17 cellular contexts compared by ENCODE assay signal in the genomic region with DNA sequence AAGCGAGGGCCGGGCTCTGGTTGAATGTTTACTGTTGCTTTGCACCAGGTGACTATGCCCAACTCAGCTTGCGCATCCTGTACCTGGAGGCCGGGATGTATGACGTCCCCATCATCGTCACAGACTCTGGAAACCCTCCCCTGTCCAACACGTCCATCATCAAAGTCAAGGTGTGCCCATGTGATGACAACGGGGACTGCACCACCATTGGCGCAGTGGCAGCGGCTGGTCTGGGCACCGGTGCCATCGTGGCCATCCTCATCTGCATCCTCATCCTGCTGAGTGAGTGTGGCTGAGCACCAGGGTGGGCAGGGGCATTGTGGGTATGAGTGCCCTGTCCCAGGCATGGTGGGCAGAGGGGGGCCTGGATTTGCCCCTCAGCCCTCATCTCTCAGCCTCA.
DNase-seq lines count a peak whose midpoint lies in the region; ATAC-seq, FAIRE-seq and TF ChIP-seq lines count a peak whose summit lies in the region.
"Had no signal": no experiment of that assay in that cellular context is flagged by ENCODE, and none has a peak within 500 bp of the region (broad histone marks: within the 10 kb centered on the region; RNA-seq: fewer than 3 reads in every experiment).

No MANE protein-coding gene starts in this region.

- H3K4me1 Mint-ChIP-seq in activated naive CD8-positive, alpha-beta T cell treated with anti-CD3 and anti-CD28 coated beads, Interleukin-2, amount 10 ng/mL, durations not matched to agents 7 days and 5 days: no peaks in the 10 kb centered on the region
- H3K4me1 Mint-ChIP-seq in activated naive CD8-positive, alpha-beta T cell treated with anti-CD3 and anti-CD28 coated beads, Interleukin-2, amount 50 U/mL, for 24 hours: no peaks in the 10 kb centered on the region
- H3K4me1 Mint-ChIP-seq: CD4-positive, CD25-positive, alpha-beta regulatory T cell had no signal

- intact Hi-C loops in kidney (cut with DNase I): no loop called here

- no peak overlapping the region for H3K9ac ChIP-seq in kidney (ENCODE audit: low read length in 2 of 2)
- H3K9ac ChIP-seq: BLaER1, GM23248, KMS-11 had no signal

- H3K27ac ChIP-seq in kidney (ENCODE audit: low read depth in 2 of 2, low read length in 2 of 2): no peak overlapping the region
- H3K27ac ChIP-seq in osteoblast (ENCODE audit: low read depth, low read length): no peak overlapping the region
- H3K27ac ChIP-seq: 22Rv1, BLaER1, GM23248, HL-60, KMS-11 had no signal

- peak; percentile 20 for DNase-seq in activated naive CD8-positive, alpha-beta T cell treated with anti-CD3 and anti-CD28 coated beads, Interleukin-2, amount 10 ng/mL, durations not matched to agents 7 days and 5 days
- DNase-seq in activated naive CD8-positive, alpha-beta T cell treated with anti-CD3 and anti-CD28 coated beads, Interleukin-2, amount 50 U/mL, for 24 hours: no peak
- peak; percentile 25 for DNase-seq in kidney
- DNase-seq in osteoblast (ENCODE audit: insufficient read length, low spot score, missing footprints): peak; percentile 71
- no peak for DNase-seq in AG08396 (ENCODE audit: low spot score)
- DNase-seq in G401 (ENCODE audit: low spot score): no peak
- DNase-seq: AML-193; CD4-positive, CD25-positive, alpha-beta regulatory T cell; DMS53; GM23248; H7 had no signal

- H2AFZ ChIP-seq in osteoblast (ENCODE audit: low read length): no peak overlapping the region
- H2AFZ ChIP-seq: GM23248 had no signal

- no peak for ATAC-seq in activated naive CD8-positive, alpha-beta T cell treated with anti-CD3 and anti-CD28 coated beads, Interleukin-2, amount 10 ng/mL, durations not matched to agents 7 days and 5 days (ENCODE audit: low read depth)
- no peak for ATAC-seq in activated naive CD8-positive, alpha-beta T cell treated with anti-CD3 and anti-CD28 coated beads, Interleukin-2, amount 50 U/mL, for 24 hours
- no peak for ATAC-seq in HG02763 (IDR thresholded peaks at IDR 0.05; ENCODE audit: unreplicated experiment)
- ATAC-seq in GM21619 (IDR thresholded peaks at IDR 0.05; ENCODE audit: unreplicated experiment): no peak

- H3K4me3 Mint-ChIP-seq in activated naive CD8-positive, alpha-beta T cell treated with anti-CD3 and anti-CD28 coated beads, Interleukin-2, amount 10 ng/mL, durations not matched to agents 7 days and 5 days: no peak overlapping the region
- no peak overlapping the region for H3K4me3 Mint-ChIP-seq in activated naive CD8-positive, alpha-beta T cell treated with anti-CD3 and anti-CD28 coated beads, Interleukin-2, amount 50 U/mL, for 24 hours
- H3K4me3 Mint-ChIP-seq: CD4-positive, CD25-positive, alpha-beta regulatory T cell had no signal

- in situ Hi-C loops in G401 (cut with HindIII; ENCODE audit: low sequenced_read_pairs): no loop called here

- no peak for FAIRE-seq in kidney (lab: Jason Lieb, UNC)

- H3K79me2 ChIP-seq in osteoblast (ENCODE audit: insufficient read depth, low read length): no peaks in the 10 kb centered on the region

- no peaks in the 10 kb centered on the region for H3K36me3 Mint-ChIP-seq in activated naive CD8-positive, alpha-beta T cell treated with anti-CD3 and anti-CD28 coated beads, Interleukin-2, amount 10 ng/mL, durations not matched to agents 7 days and 5 days
- H3K36me3 Mint-ChIP-seq in activated naive CD8-positive, alpha-beta T cell treated with anti-CD3 and anti-CD28 coated beads, Interleukin-2, amount 50 U/mL, for 24 hours (ENCODE audit: low read depth): no peaks in the 10 kb centered on the region
- H3K36me3 Mint-ChIP-seq: CD4-positive, CD25-positive, alpha-beta regulatory T cell had no signal

- H4K20me1 ChIP-seq in osteoblast (ENCODE audit: insufficient read depth, low read length): no peaks in the 10 kb centered on the region
- H4K20me1 ChIP-seq: BLaER1 had no signal

- H3K4me2 ChIP-seq in osteoblast (ENCODE audit: insufficient read depth, low read length): no peak overlapping the region
- H3K4me2 ChIP-seq: BLaER1, KMS-11 had no signal

- H3K27me3 Mint-ChIP-seq in activated naive CD8-positive, alpha-beta T cell treated with anti-CD3 and anti-CD28 coated beads, Interleukin-2, amount 10 ng/mL, durations not matched to agents 7 days and 5 days: peaks cover 3% of the 10 kb centered on the region
- no peaks in the 10 kb centered on the region for H3K27me3 Mint-ChIP-seq in activated naive CD8-positive, alpha-beta T cell treated with anti-CD3 and anti-CD28 coated beads, Interleukin-2, amount 50 U/mL, for 24 hours
- H3K27me3 Mint-ChIP-seq: CD4-positive, CD25-positive, alpha-beta regulatory T cell had no signal

- H3K4me1 ChIP-seq in kidney (ENCODE audit: control insufficient read depth in 1 of 2, insufficient read depth in 1 of 2, low read depth in 1 of 2, low read length in 2 of 2): no peaks in the 10 kb centered on the region
- peaks cover 8% of the 10 kb centered on the region for H3K4me1 ChIP-seq in osteoblast (ENCODE audit: insufficient read depth, low read length)

- no peaks in the 10 kb centered on the region for H3K9me3 ChIP-seq in kidney (ENCODE audit: control insufficient read depth in 1 of 2, low read length in 2 of 2)
- no peaks in the 10 kb centered on the region for H3K9me3 ChIP-seq in osteoblast (ENCODE audit: low read depth, low read length)
- H3K9me3 ChIP-seq: BLaER1 had no signal

- H3K27ac Mint-ChIP-seq in activated naive CD8-positive, alpha-beta T cell treated with anti-CD3 and anti-CD28 coated beads, Interleukin-2, amount 10 ng/mL, durations not matched to agents 7 days and 5 days: no peak overlapping the region
- H3K27ac Mint-ChIP-seq in activated naive CD8-positive, alpha-beta T cell treated with anti-CD3 and anti-CD28 coated beads, Interleukin-2, amount 50 U/mL, for 24 hours: no peak overlapping the region
- H3K27ac Mint-ChIP-seq: CD4-positive, CD25-positive, alpha-beta regulatory T cell had no signal

- TF ChIP-seq CTCF in kidney (IDR thresholded peaks at IDR 0.05; ENCODE audit: borderline replicate concordance, extremely low read depth, insufficient read depth) (no peak), osteoblast (IDR thresholded peaks at IDR 0.05; ENCODE audit: extremely low read depth, low read depth, low read length) (no peak)

- no peaks in the 10 kb centered on the region for H3K27me3 ChIP-seq in osteoblast (ENCODE audit: insufficient read depth, low read length)
- H3K27me3 ChIP-seq: BLaER1 had no signal

- POLR2A ChIA-PET in activated naive CD8-positive, alpha-beta T cell treated with anti-CD3 and anti-CD28 coated beads, Interleukin-2, amount 10 ng/mL, durations not matched to agents 7 days and 5 days (lab: Charles Lee): no interaction called here

- H3K9me3 Mint-ChIP-seq in activated naive CD8-positive, alpha-beta T cell treated with anti-CD3 and anti-CD28 coated beads, Interleukin-2, amount 10 ng/mL, durations not matched to agents 7 days and 5 days: no peaks in the 10 kb centered on the region
- H3K9me3 Mint-ChIP-seq in activated naive CD8-positive, alpha-beta T cell treated with anti-CD3 and anti-CD28 coated beads, Interleukin-2, amount 50 U/mL, for 24 hours: no peaks in the 10 kb centered on the region
- H3K9me3 Mint-ChIP-seq: CD4-positive, CD25-positive, alpha-beta regulatory T cell had no signal

- H3K4me3 ChIP-seq in kidney (ENCODE audit: low read length in 2 of 2) (no peak overlapping the region), osteoblast (ENCODE audit: insufficient read depth, low read length) (no peak overlapping the region)
- H3K4me3 ChIP-seq: BLaER1, GM23248 had no signal

- H3K36me3 ChIP-seq in kidney (ENCODE audit: control insufficient read depth in 1 of 2, insufficient read depth in 2 of 2, low read length in 2 of 2) (no peaks in the 10 kb centered on the region), osteoblast (ENCODE audit: insufficient read depth, low read length) (no peaks in the 10 kb centered on the region)
- H3K36me3 ChIP-seq: BLaER1 had no signal

Comparison
In these comparisons a context has a peak if more than half of its experiments do, and no peak if none do; other contexts are left out.
1. DNase-seq: peak in activated naive CD8-positive, alpha-beta T cell treated with anti-CD3 and anti-CD28 coated beads, Interleukin-2, amount 10 ng/mL, durations not matched to agents 7 days and 5 days (single experiment), kidney (single experiment) and osteoblast (single experiment); none in activated naive CD8-positive, alpha-beta T cell treated with anti-CD3 and anti-CD28 coated beads, Interleukin-2, amount 50 U/mL, for 24 hours (single experiment), AG08396 (single experiment) and G401 (single experiment).